ENCODE assay signal across 8 cellular contexts in genomic region chr19:47446534-47447469, GRCh38. TPM values are rescaled to one million over a fixed set of nuclear protein-coding genes. Genes with fewer than 3 reads are reported as not detected.
DNase-seq lines count a peak whose midpoint lies in the region; ATAC-seq, FAIRE-seq and TF ChIP-seq lines count a peak whose summit lies in the region.

No MANE protein-coding gene starts in this region.

- no peak overlapping the region for H3K9ac ChIP-seq in colonic mucosa (ENCODE audit: low read depth in 2 of 2, low read length in 2 of 2)

- peaks cover 48% of the 10 kb centered on the region for H3K27me3 ChIP-seq in colonic mucosa
- H3K27me3 ChIP-seq in pancreas, result no peaks in the 10 kb centered on the region

- DNase-seq in GF-D8 (lab: John Stamatoyannopoulos, UW) (peak; percentile 79), NCI-H69 (lab: John Stamatoyannopoulos, UW) (peak; percentile 86), colonic mucosa (peak; percentile 66), pancreas (peak in 1 of 6 donors; percentile 35), glomerular visceral epithelial cell (ENCODE audit: extremely low spot score) (no peak)
- DNase-seq in stimulated activated CD4-positive, alpha-beta T cell treated with anti-CD3 and anti-CD28 coated beads, Interleukin-12 subunit alpha, Interleukin-12 subunit beta, amount 100 ng/mL, for 4 hours, result no peak

- H3K27ac ChIP-seq in colonic mucosa, result no peak overlapping the region
- H3K27ac ChIP-seq in pancreas, result no peak overlapping the region

- H3K4me3 ChIP-seq in colonic mucosa, result no peak overlapping the region
- no peak overlapping the region for H3K4me3 ChIP-seq in pancreas

- WGBS in pancreas, 2 donors, result 49 to 52% methylated on average over 28 of the region's 28 CpGs

- H3K9me3 ChIP-seq in colonic mucosa (no peaks in the 10 kb centered on the region), pancreas (no peaks in the 10 kb centered on the region)

- intact Hi-C loops in colonic mucosa (cut with DNase I) (no loop called here), pancreas (cut with DNase I) (loop anchor here in 1 of 3 donors (10.0 kb wide), 1 partner anchor 248 kb away; no protein-coding TSS in a partner anchor)

- H3K36me3 ChIP-seq in colonic mucosa, result no peaks in the 10 kb centered on the region
- H3K36me3 ChIP-seq in pancreas, result no peaks in the 10 kb centered on the region

- FAIRE-seq in pancreas (lab: Jason Lieb, UNC), result no peak

- TF ChIP-seq CTCF in colonic mucosa (IDR thresholded peaks at IDR 0.05) (no peak), pancreas (IDR thresholded peaks at IDR 0.05) (no peak)

- ATAC-seq in pancreas, result peak in 3 of 4 donors; percentile 45 to 64 (median 46)
- ATAC-seq in HG03457 (IDR thresholded peaks at IDR 0.05; ENCODE audit: unreplicated experiment), result no peak
- no peak for ATAC-seq in HG02623 (IDR thresholded peaks at IDR 0.05; ENCODE audit: unreplicated experiment)

- H3K4me1 ChIP-seq in colonic mucosa, result peaks cover 3% of the 10 kb centered on the region
- no peaks in the 10 kb centered on the region for H3K4me1 ChIP-seq in pancreas

RNA-seq across cellular contexts. Expression of gene SLC8A2, which starts 24.9 kb away (rescaled TPM):
- total RNA-seq in colonic mucosa (1 to 10 TPM in 1 of 2 donors, under 1 TPM in 1; 0.74 to 2.3 TPM), pancreas (1 to 10 TPM; 4.5 to 8.3 (median 6.7) TPM)
- 1 to 10 TPM; 2.6 to 4.8 TPM for polyA plus RNA-seq in pancreas

RNA-seq across cellular contexts. Expression of gene MEIS3, which starts 27.5 kb away (rescaled TPM):
- total RNA-seq in colonic mucosa (1 to 10 TPM; 2.3 to 2.6 TPM), pancreas (1 to 10 TPM in 4 of 6 donors, under 1 TPM in 2; 0.91 to 4.1 (median 2.1) TPM)
- 10 to 100 TPM; 16.0 to 28.5 TPM for polyA plus RNA-seq in pancreas

RNA-seq across cellular contexts. Expression of gene KPTN, which starts 37.2 kb away (rescaled TPM):
- total RNA-seq in colonic mucosa (10 to 100 TPM in 1 of 2 donors, 1 to 10 TPM in 1; 8.6 to 13.3 TPM), pancreas (10 to 100 TPM in 1 of 6 donors, 1 to 10 TPM in 5; 3.0 to 10.7 (median 5.1) TPM)
- 10 to 100 TPM; 52.5 to 53.3 TPM for polyA plus RNA-seq in pancreas

Comparison
In these comparisons a context has a peak if more than half of its experiments do, and no peak if none do; other contexts are left out.
1. DNase-seq: peak in GF-D8 (single experiment), NCI-H69 (single experiment) and colonic mucosa (single experiment); none in glomerular visceral epithelial cell (single experiment) and stimulated activated CD4-positive, alpha-beta T cell treated with anti-CD3 and anti-CD28 coated beads, Interleukin-12 subunit alpha, Interleukin-12 subunit beta, amount 100 ng/mL, for 4 hours (single experiment).
2. ATAC-seq: peak in pancreas (3 of 4); none in HG03457 (single experiment) and HG02623 (single experiment).